Comparison of ENCODE assay signal across 10 cellular contexts in genomic region chr10:69349542-69349888, GRCh38.
A peak's percentile ranks its signal among the peaks of the same experiment; 100 is the strongest.
DNase-seq lines count a peak whose midpoint lies in the region; ATAC-seq, FAIRE-seq and TF ChIP-seq lines count a peak whose summit lies in the region.
"Had no signal": no experiment of that assay in that cellular context is flagged by ENCODE, and none has a peak within 500 bp of the region (broad histone marks: within the 10 kb centered on the region; RNA-seq: fewer than 3 reads in every experiment).

No MANE protein-coding gene starts in this region.

- peak overlapping the region; percentile 40; the same call in 1 of the 2 replicates for H2BK15ac ChIP-seq in H1 (ENCODE audit: low read length)

- 90% methylated on average over 3 of the region's 3 CpGs; no CpG with 5 or more reads in 1 of the 2 experiments for WGBS in H1 (ENCODE audit: extremely low coverage in 1 of 2, insufficient coverage in 1 of 2, insufficient read length in 1 of 2, insufficient replicate concordance in 2 of 2, low coverage in 1 of 2, low lambda C conversion rate in 2 of 2, missing lambda C conversion rate in 1 of 2), 2 experiments

- peaks cover 55 to 69% (median 64%) of the 10 kb centered on the region in 3 donors for H3K4me1 Mint-ChIP-seq in CD8-positive, alpha-beta memory T cell

- peaks cover 20% of the 10 kb centered on the region for H3F3A ChIP-seq in PC-3 (ENCODE audit: low read length, unreplicated experiment)

- no TSS peak for BruUV-seq in PC-3 (replicated peaks; lab: Mats Ljungman, UMichigan)
- no TSS peak for BruUV-seq in A673 (replicated peaks; lab: Mats Ljungman, UMichigan)

- no peak overlapping the region for H4K5ac ChIP-seq in H1 (ENCODE audit: insufficient read length, low read depth, low read length)

- H3K27me3 Mint-ChIP-seq in CD8-positive, alpha-beta memory T cell = no peaks in the 10 kb centered on the region

- no peak overlapping the region for H3K56ac ChIP-seq in H1 (replicated peaks; ENCODE audit: insufficient read length, low read depth, low read length)

- H2BK12ac ChIP-seq in H1 (ENCODE audit: low read depth, low read length) = no peak overlapping the region

- no peak overlapping the region for H3K4ac ChIP-seq in H1 (replicated peaks; ENCODE audit: insufficient read length, low read depth, low read length)

- H3K18ac ChIP-seq in H1 (ENCODE audit: extremely low read depth, low read length) = peak overlapping the region; percentile 42; the same call in 1 of the 2 replicates

- no peak for TF ChIP-seq RAD21 in H1 (IDR thresholded peaks at IDR 0.05 in 1 of 2, conservative IDR thresholded peaks at IDR 0.05 in 1 of 2; ENCODE audit: low read depth in 2 of 2, low read length in 2 of 2)

- H4K20me1 ChIP-seq in PC-3 (ENCODE audit: low read length) (no peaks in the 10 kb centered on the region), H1 (replicated peaks in 1 of 2; ENCODE audit: control insufficient read depth in 1 of 2, insufficient read depth in 2 of 2, low read length in 2 of 2) (no peaks in the 10 kb centered on the region)

- no peak overlapping the region for H2AK5ac ChIP-seq in H1 (ENCODE audit: low read depth, low read length)

- H3K9me2 ChIP-seq in PC-3 (replicated peaks; ENCODE audit: low read length) = no peaks in the 10 kb centered on the region

- peaks cover 0 to 53% (median 5%) of the 10 kb centered on the region in 3 donors for H3K36me3 Mint-ChIP-seq in CD8-positive, alpha-beta memory T cell

- no peak overlapping the region for H4K91ac ChIP-seq in H1 (replicated peaks; ENCODE audit: insufficient read length, low read length)

- H3K4me3 ChIP-seq in CD8-positive, alpha-beta memory T cell (ENCODE audit: low read length) = no peak overlapping the region
- H3K4me3 ChIP-seq in PC-3 (ENCODE audit: low read length) = no peak overlapping the region
- H3K4me3 ChIP-seq in H1 (ENCODE audit: extremely low read depth in 1 of 4, insufficient read depth in 2 of 4, low read depth in 3 of 4, low read length in 4 of 4) = no peak overlapping the region
- no peak overlapping the region for H3K4me3 ChIP-seq in skeletal muscle tissue (ENCODE audit: low read length in 3 of 3)
- no peak overlapping the region for H3K4me3 ChIP-seq in A673 (ENCODE audit: low read depth, low read length, poor library complexity, severe bottlenecking)

- no peaks in the 10 kb centered on the region for H3K9me3 Mint-ChIP-seq in CD8-positive, alpha-beta memory T cell
- H3K9me3 Mint-ChIP-seq: brain had no signal

- TF ChIP-seq POLR2A in H1 (IDR thresholded peaks at IDR 0.05; ENCODE audit: control extremely low read depth in 1 of 2, low read depth in 2 of 2, low read length in 2 of 2) = no peak

- ATAC-seq in PC-3 (no peak), GM21717 (IDR thresholded peaks at IDR 0.05; ENCODE audit: unreplicated experiment) (no peak), HG03159 (IDR thresholded peaks at IDR 0.05; ENCODE audit: unreplicated experiment) (no peak)

- peaks cover 47% of the 10 kb centered on the region for H3K79me2 ChIP-seq in PC-3 (ENCODE audit: low read length)
- peaks cover 0 to 78% of the 10 kb centered on the region in 2 experiments; a peak in 2 of 4 replicates for H3K79me2 ChIP-seq in H1 (ENCODE audit: control insufficient read depth in 1 of 2, insufficient read depth in 2 of 2, low read length in 2 of 2)

- no peak for DNase-seq in CD8-positive, alpha-beta memory T cell
- DNase-seq in PC-3 = no peak
- DNase-seq in H1 (ENCODE audit: low read depth in 1 of 2, low spot score in 2 of 2) = no peak
- DNase-seq in A673 (ENCODE audit: low spot score) = no peak
- DNase-seq: NCI-H526, posterior cingulate gyrus had no signal

- intact Hi-C loops in PC-3 (cut with micrococcal nuclease) = loop anchor here (1.0 to 2.0 kb wide), 2 partner anchors 11 to 31 kb away; no protein-coding TSS in a partner anchor
- intact Hi-C loops in A673 (cut with micrococcal nuclease; ENCODE audit: unreplicated experiment) = no loop called here

- peaks cover 5% of the 10 kb centered on the region for H3K36me3 ChIP-seq in CD8-positive, alpha-beta memory T cell (ENCODE audit: insufficient read depth, low read length)
- H3K36me3 ChIP-seq in PC-3 (ENCODE audit: low read depth, low read length) (peaks cover 20% of the 10 kb centered on the region), H1 (ENCODE audit: control insufficient read depth in 2 of 4, insufficient read depth in 4 of 4, low read length in 3 of 4) (peaks cover 0 to 7% (median 1%) of the 10 kb centered on the region in 4 experiments; a peak in 3 of 8 replicates), skeletal muscle tissue (ENCODE audit: control insufficient read depth in 3 of 3, insufficient read depth in 3 of 3, low read length in 3 of 3) (peaks cover 7 to 10% (median 7%) of the 10 kb centered on the region in 3 donors), A673 (ENCODE audit: insufficient read depth, low read length, poor library complexity, severe bottlenecking) (peaks cover 10% of the 10 kb centered on the region)

- H3K27ac Mint-ChIP-seq in CD8-positive, alpha-beta memory T cell = peak overlapping the region in 7 of 8 donors; percentile 26 to 95 (median 91)

- H3K4me3 Mint-ChIP-seq in CD8-positive, alpha-beta memory T cell = peak overlapping the region in 1 of 7 donors; percentile 27
- H3K4me3 Mint-ChIP-seq: brain had no signal

- no peak for TF ChIP-seq EP300 in H1 (IDR thresholded peaks at IDR 0.05; ENCODE audit: borderline replicate concordance in 1 of 2, low read depth in 2 of 2, low read length in 2 of 2)

- H2BK20ac ChIP-seq in H1 (ENCODE audit: low read length) = no peak overlapping the region

- no peak overlapping the region for H3K27ac ChIP-seq in CD8-positive, alpha-beta memory T cell (ENCODE audit: low read depth, low read length)
- H3K27ac ChIP-seq in PC-3 (ENCODE audit: low read length) = peak overlapping the region; percentile 89
- no peak overlapping the region for H3K27ac ChIP-seq in H1 (ENCODE audit: low read depth, low read length)
- H3K27ac ChIP-seq in skeletal muscle tissue (ENCODE audit: low read depth, low read length) = peak overlapping the region; percentile 2
- no peak overlapping the region for H3K27ac ChIP-seq in A673 (ENCODE audit: low read depth, low read length, poor library complexity, severe bottlenecking)

- CTCF ChIA-PET in CD8-positive, alpha-beta memory T cell (lab: Charles Lee) = interaction anchor here (1.6 to 2.2 kb wide), 2 partner anchors 14 to 22 kb away, joined by 4 to 5 read pairs; no protein-coding TSS in a partner anchor
- CTCF ChIA-PET in PC-3 (lab: Charles Lee) (interaction anchor here (0.6 kb wide), 1 partner anchor 127 kb away, joined by 3 read pairs; no protein-coding TSS in a partner anchor), H1 (lab: Charles Lee; ENCODE audit: partially characterized antibody) (interaction anchor here (0.6 to 2.4 kb wide), 10 partner anchors 8 to 112 kb away, joined by 3 to 14 read pairs (median 4); no protein-coding TSS in a partner anchor), A673 (lab: Charles Lee) (interaction anchor here (0.7 kb wide), 1 partner anchor 133 kb away, joined by 4 read pairs; no protein-coding TSS in a partner anchor)

- H3K79me1 ChIP-seq in H1 (ENCODE audit: low read depth, low read length) = peaks cover 4% of the 10 kb centered on the region

- no peak for TF ChIP-seq CTCF in PC-3 (conservative IDR thresholded peaks at IDR 0.05; ENCODE audit: low read depth, low read length)
- TF ChIP-seq CTCF in H1 (IDR thresholded peaks at IDR 0.05; ENCODE audit: control extremely low read depth in 1 of 3, insufficient read depth in 1 of 3, low read depth in 1 of 3, low read length in 3 of 3) = no peak
- no peak for TF ChIP-seq CTCF in A673 (conservative IDR thresholded peaks at IDR 0.05; ENCODE audit: low read depth, low read length)

- POLR2A ChIA-PET in CD8-positive, alpha-beta memory T cell (lab: Charles Lee) = no interaction called here
- POLR2A ChIA-PET in PC-3 (lab: Charles Lee; ENCODE audit: unreplicated experiment) (no interaction called here), H1 (lab: Charles Lee; ENCODE audit: partially characterized antibody) (interaction anchor here (0.9 to 1.5 kb wide), 3 partner anchors 12 to 57 kb away, joined by 3 to 5 read pairs (median 4); no protein-coding TSS in a partner anchor), A673 (lab: Charles Lee; ENCODE audit: low non-redundant PET) (no interaction called here)

- H2BK120ac ChIP-seq in H1 (replicated peaks; ENCODE audit: low read depth, low read length) = no peak overlapping the region

- H3K14ac ChIP-seq in H1 (ENCODE audit: insufficient read length) = no peak overlapping the region

- H3K4me2 ChIP-seq in PC-3 (ENCODE audit: low read length) (peak overlapping the region; percentile 44), H1 (ENCODE audit: insufficient read depth in 1 of 2, low read depth in 2 of 2, low read length in 2 of 2) (no peak overlapping the region)

- no peaks in the 10 kb centered on the region for H3K23me2 ChIP-seq in H1 (ENCODE audit: low read depth, low read length)

- H2AFZ ChIP-seq in PC-3 (ENCODE audit: low read length) = peak overlapping the region; percentile 8; the same call in 1 of the 2 replicates
- H2AFZ ChIP-seq in H1 (ENCODE audit: low read length) = no peak overlapping the region

- no peaks in the 10 kb centered on the region for H3K27me3 ChIP-seq in CD8-positive, alpha-beta memory T cell (ENCODE audit: insufficient read depth, low read length, poor library complexity, severe bottlenecking)
- H3K27me3 ChIP-seq in PC-3 (ENCODE audit: low read length) (no peaks in the 10 kb centered on the region), H1 (replicated peaks in 1 of 4; ENCODE audit: control insufficient read depth in 3 of 4, extremely low read depth in 1 of 4, insufficient read depth in 3 of 4, low read length in 3 of 4) (no peaks in the 10 kb centered on the region), skeletal muscle tissue (ENCODE audit: control insufficient read depth in 3 of 3, insufficient read depth in 3 of 3, low read length in 3 of 3) (no peaks in the 10 kb centered on the region), A673 (replicated peaks; ENCODE audit: insufficient read depth, low read depth, low read length, poor library complexity) (no peaks in the 10 kb centered on the region)

- H4K8ac ChIP-seq in H1 (ENCODE audit: extremely low read depth, insufficient read depth, low read length) = no peak overlapping the region

- peaks cover 72% of the 10 kb centered on the region for H3K4me1 ChIP-seq in CD8-positive, alpha-beta memory T cell (ENCODE audit: insufficient read depth, low read length)
- H3K4me1 ChIP-seq in PC-3 (ENCODE audit: insufficient read depth, low read length) (peaks cover 44% of the 10 kb centered on the region), H1 (replicated peaks in 1 of 4; ENCODE audit: control insufficient read depth in 3 of 4, insufficient read depth in 4 of 4, low read length in 3 of 4) (peaks cover 11 to 23% (median 16%) of the 10 kb centered on the region in 4 experiments), skeletal muscle tissue (ENCODE audit: control insufficient read depth in 3 of 3, insufficient read depth in 3 of 3, low read length in 3 of 3) (peaks cover 32 to 34% (median 33%) of the 10 kb centered on the region in 3 donors), A673 (ENCODE audit: insufficient read depth, low read length, poor library complexity, severe bottlenecking) (peaks cover 8% of the 10 kb centered on the region)

- no peak overlapping the region for H3K23ac ChIP-seq in H1 (ENCODE audit: insufficient read length)

- no peak for FAIRE-seq in H1 (lab: Jason Lieb, UNC)

- H3K9me3 ChIP-seq in CD8-positive, alpha-beta memory T cell (ENCODE audit: low read length) = no peaks in the 10 kb centered on the region
- H3K9me3 ChIP-seq in PC-3 (ENCODE audit: low read length) = no peaks in the 10 kb centered on the region
- H3K9me3 ChIP-seq in H1 (ENCODE audit: insufficient read depth in 2 of 2, low read depth in 1 of 2, low read length in 1 of 2) = no peaks in the 10 kb centered on the region
- H3K9me3 ChIP-seq in skeletal muscle tissue (ENCODE audit: control insufficient read depth in 3 of 3, low read length in 3 of 3) = no peaks in the 10 kb centered on the region
- no peaks in the 10 kb centered on the region for H3K9me3 ChIP-seq in A673 (ENCODE audit: low read depth, low read length, poor library complexity, severe bottlenecking)

- H2BK5ac ChIP-seq in H1 (ENCODE audit: low read depth, low read length) = no peak overlapping the region

- H3K9ac ChIP-seq in PC-3 (ENCODE audit: low read length) (peak overlapping the region; percentile 55), H1 (replicated peaks in 1 of 4; ENCODE audit: extremely low read depth in 1 of 4, low read depth in 3 of 4, low read length in 3 of 4) (no peak overlapping the region), skeletal muscle tissue (ENCODE audit: low read depth in 1 of 3, low read length in 3 of 3) (no peak overlapping the region)

Comparison
In these comparisons a context has a peak if more than half of its experiments do, and no peak if none do; other contexts are left out.
1. H3K27ac ChIP-seq: peak in PC-3 (single experiment) and skeletal muscle tissue (single experiment); none in CD8-positive, alpha-beta memory T cell (single experiment), H1 (single experiment) and A673 (single experiment).